In the genomic region with DNA sequence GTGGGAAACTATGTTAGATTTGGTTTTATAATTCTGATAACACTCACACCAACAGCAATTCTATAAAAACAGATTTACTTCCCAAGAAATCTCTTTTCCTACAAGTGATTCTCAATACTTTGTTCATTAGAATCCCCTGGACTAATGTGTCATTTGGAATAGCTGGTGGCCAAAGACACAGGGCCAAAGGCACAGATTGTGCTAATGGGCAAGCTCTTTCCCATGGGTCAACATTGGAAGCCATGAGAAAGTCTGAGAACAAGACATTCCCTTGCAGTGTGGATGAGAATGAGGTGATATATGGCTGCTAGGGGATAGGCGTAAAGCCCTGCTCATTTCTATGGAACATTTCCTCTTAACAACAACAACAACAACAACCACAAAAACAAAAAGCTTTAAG, we compare ENCODE assay signal across 1 cellular context.
TF ChIP-seq lines count a peak whose summit lies in the region.

No MANE protein-coding gene starts in this region.

TF ChIP-seq in GM23338, 12 proteins besides CTCF, POLR2A, EP300 and RAD21 (continued from another document):
- TF ChIP-seq, protein P1, sequence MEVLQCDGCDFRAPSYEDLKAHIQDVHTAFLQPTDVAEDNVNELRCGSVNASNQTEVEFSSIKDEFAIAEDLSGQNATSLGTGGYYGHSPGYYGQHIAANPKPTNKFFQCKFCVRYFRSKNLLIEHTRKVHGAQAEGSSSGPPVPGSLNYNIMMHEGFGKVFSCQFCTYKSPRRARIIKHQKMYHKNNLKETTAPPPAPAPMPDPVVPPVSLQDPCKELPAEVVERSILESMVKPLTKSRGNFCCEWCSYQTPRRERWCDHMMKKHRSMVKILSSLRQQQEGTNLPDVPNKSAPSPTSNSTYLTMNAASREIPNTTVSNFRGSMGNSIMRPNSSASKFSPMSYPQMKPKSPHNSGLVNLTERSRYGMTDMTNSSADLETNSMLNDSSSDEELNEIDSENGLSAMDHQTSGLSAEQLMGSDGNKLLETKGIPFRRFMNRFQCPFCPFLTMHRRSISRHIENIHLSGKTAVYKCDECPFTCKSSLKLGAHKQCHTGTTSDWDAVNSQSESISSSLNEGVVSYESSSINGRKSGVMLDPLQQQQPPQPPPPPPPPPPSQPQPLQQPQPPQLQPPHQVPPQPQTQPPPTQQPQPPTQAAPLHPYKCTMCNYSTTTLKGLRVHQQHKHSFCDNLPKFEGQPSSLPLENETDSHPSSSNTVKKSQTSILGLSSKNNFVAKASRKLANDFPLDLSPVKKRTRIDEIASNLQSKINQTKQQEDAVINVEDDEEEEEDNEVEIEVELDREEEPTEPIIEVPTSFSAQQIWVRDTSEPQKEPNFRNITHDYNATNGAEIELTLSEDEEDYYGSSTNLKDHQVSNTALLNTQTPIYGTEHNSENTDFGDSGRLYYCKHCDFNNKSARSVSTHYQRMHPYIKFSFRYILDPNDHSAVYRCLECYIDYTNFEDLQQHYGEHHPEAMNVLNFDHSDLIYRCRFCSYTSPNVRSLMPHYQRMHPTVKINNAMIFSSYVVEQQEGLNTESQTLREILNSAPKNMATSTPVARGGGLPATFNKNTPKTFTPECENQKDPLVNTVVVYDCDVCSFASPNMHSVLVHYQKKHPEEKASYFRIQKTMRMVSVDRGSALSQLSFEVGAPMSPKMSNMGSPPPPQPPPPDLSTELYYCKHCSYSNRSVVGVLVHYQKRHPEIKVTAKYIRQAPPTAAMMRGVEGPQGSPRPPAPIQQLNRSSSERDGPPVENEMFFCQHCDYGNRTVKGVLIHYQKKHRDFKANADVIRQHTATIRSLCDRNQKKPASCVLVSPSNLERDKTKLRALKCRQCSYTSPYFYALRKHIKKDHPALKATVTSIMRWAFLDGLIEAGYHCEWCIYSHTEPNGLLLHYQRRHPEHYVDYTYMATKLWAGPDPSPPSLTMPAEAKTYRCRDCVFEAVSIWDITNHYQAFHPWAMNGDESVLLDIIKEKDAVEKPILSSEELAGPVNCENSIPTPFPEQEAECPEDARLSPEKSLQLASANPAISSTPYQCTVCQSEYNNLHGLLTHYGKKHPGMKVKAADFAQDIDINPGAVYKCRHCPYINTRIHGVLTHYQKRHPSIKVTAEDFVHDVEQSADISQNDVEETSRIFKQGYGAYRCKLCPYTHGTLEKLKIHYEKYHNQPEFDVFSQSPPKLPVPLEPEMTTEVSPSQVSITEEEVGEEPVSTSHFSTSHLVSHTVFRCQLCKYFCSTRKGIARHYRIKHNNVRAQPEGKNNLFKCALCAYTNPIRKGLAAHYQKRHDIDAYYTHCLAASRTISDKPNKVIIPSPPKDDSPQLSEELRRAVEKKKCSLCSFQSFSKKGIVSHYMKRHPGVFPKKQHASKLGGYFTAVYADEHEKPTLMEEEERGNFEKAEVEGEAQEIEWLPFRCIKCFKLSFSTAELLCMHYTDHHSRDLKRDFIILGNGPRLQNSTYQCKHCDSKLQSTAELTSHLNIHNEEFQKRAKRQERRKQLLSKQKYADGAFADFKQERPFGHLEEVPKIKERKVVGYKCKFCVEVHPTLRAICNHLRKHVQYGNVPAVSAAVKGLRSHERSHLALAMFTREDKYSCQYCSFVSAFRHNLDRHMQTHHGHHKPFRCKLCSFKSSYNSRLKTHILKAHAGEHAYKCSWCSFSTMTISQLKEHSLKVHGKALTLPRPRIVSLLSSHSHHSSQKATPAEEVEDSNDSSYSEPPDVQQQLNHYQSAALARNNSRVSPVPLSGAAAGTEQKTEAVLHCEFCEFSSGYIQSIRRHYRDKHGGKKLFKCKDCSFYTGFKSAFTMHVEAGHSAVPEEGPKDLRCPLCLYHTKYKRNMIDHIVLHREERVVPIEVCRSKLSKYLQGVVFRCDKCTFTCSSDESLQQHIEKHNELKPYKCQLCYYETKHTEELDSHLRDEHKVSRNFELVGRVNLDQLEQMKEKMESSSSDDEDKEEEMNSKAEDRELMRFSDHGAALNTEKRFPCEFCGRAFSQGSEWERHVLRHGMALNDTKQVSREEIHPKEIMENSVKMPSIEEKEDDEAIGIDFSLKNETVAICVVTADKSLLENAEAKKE (CRISPR knock-in tag; IDR thresholded peaks at IDR 0.05), result no peak
- no peak for TF ChIP-seq POLR2AphosphoS5 (IDR thresholded peaks at IDR 0.05; ENCODE audit: low read depth)
- no peak for TF ChIP-seq EZH2 (IDR thresholded peaks at IDR 0.05; ENCODE audit: low read depth, unreplicated experiment)
- no peak for TF ChIP-seq EZH2phosphoT487 (IDR thresholded peaks at IDR 0.05; ENCODE audit: unreplicated experiment)
- TF ChIP-seq NANOG (IDR thresholded peaks at IDR 0.05; ENCODE audit: borderline replicate concordance), result no peak
- TF ChIP-seq, protein P2, sequence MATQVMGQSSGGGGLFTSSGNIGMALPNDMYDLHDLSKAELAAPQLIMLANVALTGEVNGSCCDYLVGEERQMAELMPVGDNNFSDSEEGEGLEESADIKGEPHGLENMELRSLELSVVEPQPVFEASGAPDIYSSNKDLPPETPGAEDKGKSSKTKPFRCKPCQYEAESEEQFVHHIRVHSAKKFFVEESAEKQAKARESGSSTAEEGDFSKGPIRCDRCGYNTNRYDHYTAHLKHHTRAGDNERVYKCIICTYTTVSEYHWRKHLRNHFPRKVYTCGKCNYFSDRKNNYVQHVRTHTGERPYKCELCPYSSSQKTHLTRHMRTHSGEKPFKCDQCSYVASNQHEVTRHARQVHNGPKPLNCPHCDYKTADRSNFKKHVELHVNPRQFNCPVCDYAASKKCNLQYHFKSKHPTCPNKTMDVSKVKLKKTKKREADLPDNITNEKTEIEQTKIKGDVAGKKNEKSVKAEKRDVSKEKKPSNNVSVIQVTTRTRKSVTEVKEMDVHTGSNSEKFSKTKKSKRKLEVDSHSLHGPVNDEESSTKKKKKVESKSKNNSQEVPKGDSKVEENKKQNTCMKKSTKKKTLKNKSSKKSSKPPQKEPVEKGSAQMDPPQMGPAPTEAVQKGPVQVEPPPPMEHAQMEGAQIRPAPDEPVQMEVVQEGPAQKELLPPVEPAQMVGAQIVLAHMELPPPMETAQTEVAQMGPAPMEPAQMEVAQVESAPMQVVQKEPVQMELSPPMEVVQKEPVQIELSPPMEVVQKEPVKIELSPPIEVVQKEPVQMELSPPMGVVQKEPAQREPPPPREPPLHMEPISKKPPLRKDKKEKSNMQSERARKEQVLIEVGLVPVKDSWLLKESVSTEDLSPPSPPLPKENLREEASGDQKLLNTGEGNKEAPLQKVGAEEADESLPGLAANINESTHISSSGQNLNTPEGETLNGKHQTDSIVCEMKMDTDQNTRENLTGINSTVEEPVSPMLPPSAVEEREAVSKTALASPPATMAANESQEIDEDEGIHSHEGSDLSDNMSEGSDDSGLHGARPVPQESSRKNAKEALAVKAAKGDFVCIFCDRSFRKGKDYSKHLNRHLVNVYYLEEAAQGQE (IDR thresholded peaks at IDR 0.05; ENCODE audit: unreplicated experiment), result no peak
- TF ChIP-seq, protein P3, sequence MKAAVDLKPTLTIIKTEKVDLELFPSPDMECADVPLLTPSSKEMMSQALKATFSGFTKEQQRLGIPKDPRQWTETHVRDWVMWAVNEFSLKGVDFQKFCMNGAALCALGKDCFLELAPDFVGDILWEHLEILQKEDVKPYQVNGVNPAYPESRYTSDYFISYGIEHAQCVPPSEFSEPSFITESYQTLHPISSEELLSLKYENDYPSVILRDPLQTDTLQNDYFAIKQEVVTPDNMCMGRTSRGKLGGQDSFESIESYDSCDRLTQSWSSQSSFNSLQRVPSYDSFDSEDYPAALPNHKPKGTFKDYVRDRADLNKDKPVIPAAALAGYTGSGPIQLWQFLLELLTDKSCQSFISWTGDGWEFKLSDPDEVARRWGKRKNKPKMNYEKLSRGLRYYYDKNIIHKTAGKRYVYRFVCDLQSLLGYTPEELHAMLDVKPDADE (IDR thresholded peaks at IDR 0.05), result no peak
